In genomic region chr2:96324716-96325037, GRCh38 we compare ENCODE assay signal across 8 cellular contexts. TPM values are rescaled to one million over a fixed set of nuclear protein-coding genes. Genes with fewer than 3 reads are reported as not detected.
A peak's percentile ranks its signal among the peaks of the same experiment; 100 is the strongest.
DNase-seq lines count a peak whose midpoint lies in the region; ATAC-seq and TF ChIP-seq lines count a peak whose summit lies in the region.

No MANE protein-coding gene starts in this region.

- H3K27me3 Mint-ChIP-seq in naive thymus-derived CD4-positive, alpha-beta T cell = peaks cover 0 to 7% (median 0%) of the 10 kb centered on the region in 5 donors

- ATAC-seq in left cardiac atrium (no peak), esophagus mucosa (no peak)
- peak; percentile 8 for ATAC-seq in naive thymus-derived CD4-positive, alpha-beta T cell

- CTCF ChIA-PET in naive thymus-derived CD4-positive, alpha-beta T cell (lab: Charles Lee) = no interaction called here

- H3K4me3 ChIP-seq in right atrium auricular region = peak overlapping the region in 1 of 2 donors; percentile 62
- H3K4me3 ChIP-seq in ascending aorta = peak overlapping the region; percentile 56 to 72
- peak overlapping the region; percentile 76 for H3K4me3 ChIP-seq in naive thymus-derived CD4-positive, alpha-beta T cell (ENCODE audit: low read length)

- peak overlapping the region in 8 of 9 donors; percentile 3 to 91 (median 64) for H3K27ac Mint-ChIP-seq in naive thymus-derived CD4-positive, alpha-beta T cell

- H3K27ac ChIP-seq in right atrium auricular region = peak overlapping the region; percentile 34 to 64
- H3K27ac ChIP-seq in ascending aorta = no peak overlapping the region
- H3K27ac ChIP-seq in naive thymus-derived CD4-positive, alpha-beta T cell (ENCODE audit: low read depth, low read length) = peak overlapping the region; percentile 61

- intact Hi-C loops in left cardiac atrium (cut with DNase I) = no loop called here
- intact Hi-C loops in ascending aorta (cut with DNase I) = loop anchor here (5.0 kb wide), 1 partner anchor 83 kb away; no protein-coding TSS in a partner anchor
- intact Hi-C loops in naive thymus-derived CD4-positive, alpha-beta T cell (cut with micrococcal nuclease) = loop anchor here (1.0 to 10.0 kb wide), 5 partner anchors 11 to 640 kb away; partner anchors contain the start of genes STARD7 (in 2 of the 2), DUSP2 (in 1 of the 2), KANSL3 (in 1 of the 2) and NCAPH (in 1 of the 2)

- H3K9me3 ChIP-seq in right atrium auricular region = no peaks in the 10 kb centered on the region
- no peaks in the 10 kb centered on the region for H3K9me3 ChIP-seq in ascending aorta
- no peaks in the 10 kb centered on the region for H3K9me3 ChIP-seq in naive thymus-derived CD4-positive, alpha-beta T cell (ENCODE audit: control insufficient read depth in 2 of 3, low read length in 3 of 3)

- TF ChIP-seq CTCF in right atrium auricular region (IDR thresholded peaks at IDR 0.05) (no peak), ascending aorta (IDR thresholded peaks at IDR 0.05) (no peak)

- POLR2A ChIA-PET in naive thymus-derived CD4-positive, alpha-beta T cell (lab: Charles Lee) = interaction anchor here (0.7 to 7.3 kb wide), 6 partner anchors 10 to 207 kb away, joined by 3 to 54 read pairs (median 4); partner anchors contain the start of genes NCAPH, SNRNP200 and STARD7

- peaks cover 15 to 65% (median 38%) of the 10 kb centered on the region in 7 donors for H3K4me1 Mint-ChIP-seq in naive thymus-derived CD4-positive, alpha-beta T cell

- H3K4me1 ChIP-seq in right atrium auricular region (peaks cover 0 to 28% of the 10 kb centered on the region in 2 donors), ascending aorta (peaks cover 0 to 10% of the 10 kb centered on the region in 2 donors)
- H3K4me1 ChIP-seq in naive thymus-derived CD4-positive, alpha-beta T cell (ENCODE audit: control insufficient read depth in 2 of 2, insufficient read depth in 2 of 2, low read length in 2 of 2) = peaks cover 27 to 36% of the 10 kb centered on the region in 2 donors

- H3K27me3 ChIP-seq in right atrium auricular region (no peaks in the 10 kb centered on the region), ascending aorta (no peaks in the 10 kb centered on the region)
- no peaks in the 10 kb centered on the region for H3K27me3 ChIP-seq in naive thymus-derived CD4-positive, alpha-beta T cell (ENCODE audit: control insufficient read depth in 2 of 2, insufficient read depth in 2 of 2, low read length in 2 of 2)

- peak overlapping the region; percentile 82 to 95 (median 92) for H3K4me3 Mint-ChIP-seq in naive thymus-derived CD4-positive, alpha-beta T cell

- DNase-seq in right atrium auricular region (ENCODE audit: low spot score) (no peak), left cardiac atrium (no peak), ascending aorta (ENCODE audit: low spot score in 2 of 2) (peak in 1 of 2 donors; percentile 51), AG08395 (ENCODE audit: low spot score) (no peak), DMS53 (lab: John Stamatoyannopoulos, UW) (no peak), MV-4-11 (lab: John Stamatoyannopoulos, UW) (no peak)
- DNase-seq in naive thymus-derived CD4-positive, alpha-beta T cell = peak in 3 of 9 donors; percentile 15 to 48 (median 16)

- peaks cover 0 to 29% (median 0%) of the 10 kb centered on the region in 5 donors for H3K36me3 Mint-ChIP-seq in naive thymus-derived CD4-positive, alpha-beta T cell

- H3K36me3 ChIP-seq in right atrium auricular region = no peaks in the 10 kb centered on the region
- H3K36me3 ChIP-seq in ascending aorta = no peaks in the 10 kb centered on the region
- H3K36me3 ChIP-seq in naive thymus-derived CD4-positive, alpha-beta T cell (ENCODE audit: control insufficient read depth in 2 of 3, insufficient read depth in 3 of 3, low read length in 3 of 3) = no peaks in the 10 kb centered on the region

- no peaks in the 10 kb centered on the region for H3K9me3 Mint-ChIP-seq in naive thymus-derived CD4-positive, alpha-beta T cell

RNA-seq across cellular contexts. Expression of gene ITPRIPL1, which starts 0.4 kb away (rescaled TPM):
- 1 to 10 TPM in 1 of 2 donors, under 1 TPM in 1; 0.44 to 1.5 TPM for total RNA-seq in right atrium auricular region
- 1 to 10 TPM; 1.4 to 2.1 TPM for total RNA-seq in left cardiac atrium
- 14.5 TPM for total RNA-seq in ascending aorta
- total RNA-seq in naive thymus-derived CD4-positive, alpha-beta T cell = 10 to 100 TPM in 1 of 5 experiments, 1 to 10 TPM in 2, under 1 TPM in 2; 0.79 to 30.4 (median 1.2) TPM
- polyA plus RNA-seq in naive thymus-derived CD4-positive, alpha-beta T cell = under 1 TPM; 0.37 to 0.85 TPM
- total RNA-seq in esophagus mucosa = 1.8 TPM

RNA-seq across cellular contexts. Expression of gene NCAPH, which starts 10.9 kb away (rescaled TPM):
- total RNA-seq in right atrium auricular region = under 1 TPM; 0.12 to 0.52 TPM
- 1 to 10 TPM in 1 of 2 donors, under 1 TPM in 1; 0.42 to 2.9 TPM for total RNA-seq in left cardiac atrium
- not detected for total RNA-seq in ascending aorta
- total RNA-seq in naive thymus-derived CD4-positive, alpha-beta T cell = 10 to 100 TPM in 1 of 5 experiments, under 1 TPM in 4; 0.16 to 50.2 (median 0.66) TPM
- polyA plus RNA-seq in naive thymus-derived CD4-positive, alpha-beta T cell = not detected
- 11.7 TPM for total RNA-seq in esophagus mucosa

RNA-seq across cellular contexts. Expression of gene SNRNP200, which starts 19.3 kb away (rescaled TPM):
- total RNA-seq in right atrium auricular region (10 to 100 TPM; 42.2 to 68.8 TPM), left cardiac atrium (10 to 100 TPM; 51.6 to 61.5 TPM), ascending aorta (57.4 TPM), esophagus mucosa (66.6 TPM)
- total RNA-seq in naive thymus-derived CD4-positive, alpha-beta T cell = 100 to 1,000 TPM; 165 to 255 (median 212) TPM
- polyA plus RNA-seq in naive thymus-derived CD4-positive, alpha-beta T cell = 100 to 1,000 TPM in 1 of 2 donors, 10 to 100 TPM in 1; 86.6 to 137 TPM

RNA-seq across cellular contexts. Expression of gene CIAO1, which starts 58.7 kb away (rescaled TPM):
- total RNA-seq in right atrium auricular region (10 to 100 TPM; 77.0 to 79.7 TPM), left cardiac atrium (10 to 100 TPM; 50.0 to 52.7 TPM), ascending aorta (127 TPM), esophagus mucosa (43.2 TPM)
- total RNA-seq in naive thymus-derived CD4-positive, alpha-beta T cell = 10 to 100 TPM; 62.1 to 85.3 (median 71.6) TPM
- 100 to 1,000 TPM in 1 of 2 donors, 10 to 100 TPM in 1; 85.5 to 115 TPM for polyA plus RNA-seq in naive thymus-derived CD4-positive, alpha-beta T cell

RNA-seq across cellular contexts. Expression of gene TMEM127, which starts 58.9 kb away (rescaled TPM):
- total RNA-seq in right atrium auricular region = 10 to 100 TPM; 88.9 to 95.2 TPM
- total RNA-seq in left cardiac atrium = 10 to 100 TPM; 64.4 to 86.6 TPM
- total RNA-seq in ascending aorta = 61.9 TPM
- 10 to 100 TPM; 33.7 to 69.0 (median 40.4) TPM for total RNA-seq in naive thymus-derived CD4-positive, alpha-beta T cell
- 10 to 100 TPM; 23.6 to 38.0 TPM for polyA plus RNA-seq in naive thymus-derived CD4-positive, alpha-beta T cell
- 34.3 TPM for total RNA-seq in esophagus mucosa

Comparison
In these comparisons a context has a peak if more than half of its experiments do, and no peak if none do; other contexts are left out.
1. H3K27ac ChIP-seq: peak in right atrium auricular region (2 of 2) and naive thymus-derived CD4-positive, alpha-beta T cell (single experiment); none in ascending aorta (0 of 2).
2. intact Hi-C loops: an anchor here in ascending aorta (5.0 kb wide) and naive thymus-derived CD4-positive, alpha-beta T cell (1.0 to 10.0 kb wide); none called in left cardiac atrium.